In the genomic region with DNA sequence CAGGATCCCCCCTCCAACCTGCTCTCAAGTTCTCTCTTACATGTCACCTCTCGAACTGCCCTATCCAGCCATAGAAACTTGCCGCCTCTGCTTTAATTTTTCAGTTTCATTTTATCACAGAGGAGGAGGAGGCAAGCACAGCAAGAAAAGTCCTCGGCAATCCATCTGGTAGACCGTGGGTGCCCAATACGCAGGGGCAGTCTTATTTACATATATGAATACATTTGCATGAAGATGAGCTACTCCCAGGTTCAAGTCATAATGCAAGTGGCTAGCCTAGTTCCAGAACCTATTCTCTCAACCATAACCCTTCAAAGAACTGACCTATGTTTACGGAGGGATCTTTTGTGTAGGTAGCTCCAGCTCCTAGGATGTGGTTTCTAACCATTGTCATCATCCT, we compare ENCODE assay signal across 24 cellular contexts.
DNase-seq lines count a peak whose midpoint lies in the region; ATAC-seq, FAIRE-seq and TF ChIP-seq lines count a peak whose summit lies in the region.
"Had no signal": no experiment of that assay in that cellular context is flagged by ENCODE, and none has a peak within 500 bp of the region (broad histone marks: within the 10 kb centered on the region; RNA-seq: fewer than 3 reads in every experiment).

No MANE protein-coding gene starts in this region.

- FAIRE-seq in kidney (lab: Jason Lieb, UNC): no peak
- FAIRE-seq: keratinocyte had no signal

- no peaks in the 10 kb centered on the region for H3K4me1 ChIP-seq in kidney (ENCODE audit: control insufficient read depth in 1 of 2, insufficient read depth in 1 of 2, low read depth in 1 of 2, low read length in 2 of 2)
- H3K4me1 ChIP-seq: heart right ventricle, upper lobe of left lung had no signal

- TF ChIP-seq CTCF in progenitor cell of endocrine pancreas (IDR thresholded peaks at IDR 0.05; ENCODE audit: unreplicated experiment): no peak
- no peak for TF ChIP-seq CTCF in kidney (IDR thresholded peaks at IDR 0.05; ENCODE audit: borderline replicate concordance, extremely low read depth, insufficient read depth)

- intact Hi-C loops in activated CD4-positive, alpha-beta T cell treated with anti-CD3 and anti-CD28 coated beads for 36 hours (cut with DNase I, micrococcal nuclease): loop anchor here (1.0 kb wide), 3 partner anchors 20 to 35 kb away; no protein-coding TSS in a partner anchor
- intact Hi-C loops in kidney (cut with DNase I): no loop called here

- H3K27ac ChIP-seq in kidney (ENCODE audit: low read depth in 2 of 2, low read length in 2 of 2): no peak overlapping the region
- H3K27ac ChIP-seq: heart right ventricle, skin epidermis, upper lobe of left lung had no signal

- no peaks in the 10 kb centered on the region for H3K36me3 Mint-ChIP-seq in activated CD4-positive, alpha-beta T cell treated with anti-CD3 and anti-CD28 coated beads for 36 hours (ENCODE audit: low read depth)
- no peaks in the 10 kb centered on the region for H3K36me3 Mint-ChIP-seq in activated naive CD8-positive, alpha-beta T cell treated with anti-CD3 and anti-CD28 coated beads for 36 hours
- H3K36me3 Mint-ChIP-seq in progenitor cell of endocrine pancreas (ENCODE audit: insufficient read depth): no peaks in the 10 kb centered on the region
- H3K36me3 Mint-ChIP-seq: memory B cell; natural killer cell treated with Interleukin-12 subunit alpha and Interleukin-12 subunit beta and Interleukin-15 and Interleukin-18, amount 100 ng/mL, for 72 hours had no signal

- H3K9me3 ChIP-seq in kidney (ENCODE audit: control insufficient read depth in 1 of 2, low read length in 2 of 2): no peaks in the 10 kb centered on the region
- H3K9me3 ChIP-seq: BE2C, heart right ventricle, upper lobe of left lung had no signal

- H3K27ac Mint-ChIP-seq in activated CD4-positive, alpha-beta T cell treated with anti-CD3 and anti-CD28 coated beads for 36 hours: peak overlapping the region; percentile 91
- peak overlapping the region; percentile 87 for H3K27ac Mint-ChIP-seq in activated naive CD8-positive, alpha-beta T cell treated with anti-CD3 and anti-CD28 coated beads for 36 hours
- no peak overlapping the region for H3K27ac Mint-ChIP-seq in progenitor cell of endocrine pancreas
- H3K27ac Mint-ChIP-seq: memory B cell; natural killer cell treated with Interleukin-12 subunit alpha and Interleukin-12 subunit beta and Interleukin-15 and Interleukin-18, amount 100 ng/mL, for 72 hours had no signal

- peak; percentile 68 for DNase-seq in activated CD4-positive, alpha-beta T cell treated with anti-CD3 and anti-CD28 coated beads for 36 hours
- DNase-seq in activated CD4-positive, alpha-beta T cell treated with anti-CD3 and anti-CD28 coated beads for 1 hour: no peak
- peak; percentile 36 for DNase-seq in activated naive CD8-positive, alpha-beta T cell treated with anti-CD3 and anti-CD28 coated beads for 36 hours
- DNase-seq in progenitor cell of endocrine pancreas (ENCODE audit: low spot score, unreplicated experiment) (no peak), kidney (no peak)
- DNase-seq: 8988T; aorta; BE2C; heart right ventricle; Karpas-422; NCI-H1105 treated with DMSO at 0.1 percent for 48 hours; NCI-H2171; NCI-H748 treated with DMSO at 0.1 percent for 48 hours; PC-3; stimulated activated naive CD4-positive, alpha-beta T cell treated with Interleukin-2 at 50 U/mL for 16 hours; T-helper 9 cell; upper lobe of left lung had no signal

- no peaks in the 10 kb centered on the region for H3K9me3 Mint-ChIP-seq in activated CD4-positive, alpha-beta T cell treated with anti-CD3 and anti-CD28 coated beads for 36 hours (ENCODE audit: low read depth)
- H3K9me3 Mint-ChIP-seq in activated naive CD8-positive, alpha-beta T cell treated with anti-CD3 and anti-CD28 coated beads for 36 hours: peaks cover 1% of the 10 kb centered on the region
- no peaks in the 10 kb centered on the region for H3K9me3 Mint-ChIP-seq in progenitor cell of endocrine pancreas (ENCODE audit: low read depth)
- H3K9me3 Mint-ChIP-seq: memory B cell; natural killer cell treated with Interleukin-12 subunit alpha and Interleukin-12 subunit beta and Interleukin-15 and Interleukin-18, amount 100 ng/mL, for 72 hours had no signal

- peak overlapping the region; percentile 52 for H3K4me3 Mint-ChIP-seq in activated CD4-positive, alpha-beta T cell treated with anti-CD3 and anti-CD28 coated beads for 36 hours
- H3K4me3 Mint-ChIP-seq in activated naive CD8-positive, alpha-beta T cell treated with anti-CD3 and anti-CD28 coated beads for 36 hours: no peak overlapping the region
- H3K4me3 Mint-ChIP-seq in progenitor cell of endocrine pancreas (ENCODE audit: low read depth): no peak overlapping the region
- H3K4me3 Mint-ChIP-seq: memory B cell; natural killer cell treated with Interleukin-12 subunit alpha and Interleukin-12 subunit beta and Interleukin-15 and Interleukin-18, amount 100 ng/mL, for 72 hours had no signal

- H3K9ac ChIP-seq in kidney (ENCODE audit: low read length in 2 of 2): no peak overlapping the region

- POLR2A ChIA-PET in activated CD4-positive, alpha-beta T cell treated with anti-CD3 and anti-CD28 coated beads for 36 hours (lab: Charles Lee): interaction anchor here (0.6 kb wide), 1 partner anchor 48 kb away, joined by 3 read pairs; no protein-coding TSS in a partner anchor

- peak; percentile 60 for ATAC-seq in activated CD4-positive, alpha-beta T cell treated with anti-CD3 and anti-CD28 coated beads for 36 hours
- peak; percentile 59 for ATAC-seq in GM19463 (IDR thresholded peaks at IDR 0.05; ENCODE audit: unreplicated experiment)
- ATAC-seq in HG03103 (IDR thresholded peaks at IDR 0.05; ENCODE audit: low read depth, unreplicated experiment): peak; percentile 59
- ATAC-seq in GM21423 (IDR thresholded peaks at IDR 0.05; ENCODE audit: unreplicated experiment): no peak
- ATAC-seq: heart right ventricle; natural killer cell treated with Interleukin-12 subunit alpha and Interleukin-12 subunit beta and Interleukin-15 and Interleukin-18, amount 100 ng/mL, for 72 hours; PC-3 had no signal

- CTCF ChIA-PET in activated CD4-positive, alpha-beta T cell treated with anti-CD3 and anti-CD28 coated beads for 36 hours (lab: Charles Lee): interaction anchor here (0.6 kb wide), 1 partner anchor 744 kb away, joined by 3 read pairs; no protein-coding TSS in a partner anchor

- H3K27me3 Mint-ChIP-seq in activated CD4-positive, alpha-beta T cell treated with anti-CD3 and anti-CD28 coated beads for 36 hours: peaks cover 13% of the 10 kb centered on the region
- peaks cover 19% of the 10 kb centered on the region for H3K27me3 Mint-ChIP-seq in activated naive CD8-positive, alpha-beta T cell treated with anti-CD3 and anti-CD28 coated beads for 36 hours
- peaks cover 3% of the 10 kb centered on the region for H3K27me3 Mint-ChIP-seq in progenitor cell of endocrine pancreas

- H3K36me3 ChIP-seq in kidney (ENCODE audit: control insufficient read depth in 1 of 2, insufficient read depth in 2 of 2, low read length in 2 of 2): no peaks in the 10 kb centered on the region
- H3K36me3 ChIP-seq: heart right ventricle, upper lobe of left lung had no signal

- H3K4me3 ChIP-seq in kidney (ENCODE audit: low read length in 2 of 2): no peak overlapping the region
- H3K4me3 ChIP-seq: heart right ventricle, skin epidermis, upper lobe of left lung had no signal

- H3K4me1 Mint-ChIP-seq in activated CD4-positive, alpha-beta T cell treated with anti-CD3 and anti-CD28 coated beads for 36 hours: peaks cover 49% of the 10 kb centered on the region
- H3K4me1 Mint-ChIP-seq in activated naive CD8-positive, alpha-beta T cell treated with anti-CD3 and anti-CD28 coated beads for 36 hours: peaks cover 32% of the 10 kb centered on the region
- peaks cover 1% of the 10 kb centered on the region for H3K4me1 Mint-ChIP-seq in progenitor cell of endocrine pancreas (ENCODE audit: low read depth)
- H3K4me1 Mint-ChIP-seq: memory B cell had no signal

Comparison
In these comparisons a context has a peak if more than half of its experiments do, and no peak if none do; other contexts are left out.
1. DNase-seq: peak in activated CD4-positive, alpha-beta T cell treated with anti-CD3 and anti-CD28 coated beads for 36 hours (single experiment) and activated naive CD8-positive, alpha-beta T cell treated with anti-CD3 and anti-CD28 coated beads for 36 hours (single experiment); none in activated CD4-positive, alpha-beta T cell treated with anti-CD3 and anti-CD28 coated beads for 1 hour (single experiment), progenitor cell of endocrine pancreas (single experiment) and kidney (single experiment).